9 cellular contexts compared by ENCODE assay signal in genomic region chr9:92147030-92147853, GRCh38. TPM values are rescaled to one million over a fixed set of nuclear protein-coding genes. Genes with fewer than 3 reads are reported as not detected.
DNase-seq lines count a peak whose midpoint lies in the region; ATAC-seq and TF ChIP-seq lines count a peak whose summit lies in the region.
"Had no signal": no experiment of that assay in that cellular context is flagged by ENCODE, and none has a peak within 500 bp of the region (broad histone marks: within the 10 kb centered on the region; RNA-seq: fewer than 3 reads in every experiment).

No MANE protein-coding gene starts in this region.

- H3K9me3 Mint-ChIP-seq in activated naive CD4-positive, alpha-beta T cell treated with anti-CD3 and anti-CD28 coated beads for 36 hours, result no peaks in the 10 kb centered on the region
- H3K9me3 Mint-ChIP-seq in naive thymus-derived CD4-positive, alpha-beta T cell, result no peaks in the 10 kb centered on the region

- H3K4me3 ChIP-seq in PC-9, result peak overlapping the region; percentile 31; the same call in 1 of the 2 replicates
- no peak overlapping the region for H3K4me3 ChIP-seq in duodenal mucosa (ENCODE audit: low read depth in 1 of 2, low read length in 2 of 2)
- no peak overlapping the region for H3K4me3 ChIP-seq in naive thymus-derived CD4-positive, alpha-beta T cell (ENCODE audit: low read length)
- H3K4me3 ChIP-seq: cardiac muscle cell had no signal

- intact Hi-C loops in activated naive CD4-positive, alpha-beta T cell treated with anti-CD3 and anti-CD28 coated beads for 36 hours (cut with micrococcal nuclease), result no loop called here
- intact Hi-C loops in PC-9 (cut with micrococcal nuclease; ENCODE audit: unreplicated experiment), result no loop called here
- intact Hi-C loops in naive thymus-derived CD4-positive, alpha-beta T cell (cut with micrococcal nuclease), result no loop called here

- no peaks in the 10 kb centered on the region for H3K9me3 ChIP-seq in PC-9 (ENCODE audit: insufficient read depth, low read depth)
- no peaks in the 10 kb centered on the region for H3K9me3 ChIP-seq in duodenal mucosa (ENCODE audit: control insufficient read depth in 1 of 2, low read length in 2 of 2)
- no peaks in the 10 kb centered on the region for H3K9me3 ChIP-seq in naive thymus-derived CD4-positive, alpha-beta T cell (ENCODE audit: control insufficient read depth in 2 of 3, low read length in 3 of 3)

- peaks cover 37% of the 10 kb centered on the region for H3K4me1 ChIP-seq in PC-9 (replicated peaks; ENCODE audit: insufficient read depth)
- H3K4me1 ChIP-seq in duodenal mucosa (ENCODE audit: control insufficient read depth in 1 of 2, insufficient read depth in 2 of 2, low read length in 2 of 2), result peaks cover 2 to 7% of the 10 kb centered on the region in 2 donors
- no peaks in the 10 kb centered on the region for H3K4me1 ChIP-seq in naive thymus-derived CD4-positive, alpha-beta T cell (ENCODE audit: control insufficient read depth in 2 of 2, insufficient read depth in 2 of 2, low read length in 2 of 2)

- no peak overlapping the region for H2AFZ ChIP-seq in PC-9

- peak overlapping the region; percentile 54 for H3K27ac Mint-ChIP-seq in activated naive CD4-positive, alpha-beta T cell treated with anti-CD3 and anti-CD28 coated beads for 36 hours
- peak overlapping the region in 1 of 9 donors; percentile 78 for H3K27ac Mint-ChIP-seq in naive thymus-derived CD4-positive, alpha-beta T cell

- H3K79me2 ChIP-seq in PC-9 (ENCODE audit: low read depth), result no peaks in the 10 kb centered on the region

- no peak for TF ChIP-seq CTCF in PC-9 (conservative IDR thresholded peaks at IDR 0.05)

- no peaks in the 10 kb centered on the region for H4K20me1 ChIP-seq in PC-9 (ENCODE audit: insufficient read depth)

- no peaks in the 10 kb centered on the region for H3K9me2 ChIP-seq in PC-9 (ENCODE audit: insufficient read depth)

- H3K9ac ChIP-seq in duodenal mucosa (ENCODE audit: low read depth in 1 of 2, low read length in 2 of 2), result no peak overlapping the region

- H3K27me3 Mint-ChIP-seq in activated naive CD4-positive, alpha-beta T cell treated with anti-CD3 and anti-CD28 coated beads for 36 hours (ENCODE audit: low read depth), result peaks cover 31% of the 10 kb centered on the region
- H3K27me3 Mint-ChIP-seq in naive thymus-derived CD4-positive, alpha-beta T cell, result peaks cover 27 to 55% (median 33%) of the 10 kb centered on the region in 5 donors

- CTCF ChIA-PET in activated naive CD4-positive, alpha-beta T cell treated with anti-CD3 and anti-CD28 coated beads for 36 hours (lab: Charles Lee), result interaction anchor here (0.9 to 2.5 kb wide), 4 partner anchors 9 to 620 kb away, joined by 3 to 12 read pairs (median 5); no protein-coding TSS in a partner anchor
- CTCF ChIA-PET in PC-9 (lab: Charles Lee), result interaction anchor here (0.7 kb wide), 1 partner anchor 27 kb away, joined by 3 read pairs; no protein-coding TSS in a partner anchor
- CTCF ChIA-PET in naive thymus-derived CD4-positive, alpha-beta T cell (lab: Charles Lee), result interaction anchor here (2.9 kb wide), 1 partner anchor 8 kb away, joined by 16 read pairs; no protein-coding TSS in a partner anchor

- POLR2A ChIA-PET in PC-9 (lab: Charles Lee; ENCODE audit: unreplicated experiment), result interaction anchor here (0.6 kb wide), 1 partner anchor 20 kb away, joined by 5 read pairs; no protein-coding TSS in a partner anchor
- POLR2A ChIA-PET in naive thymus-derived CD4-positive, alpha-beta T cell (lab: Charles Lee), result no interaction called here

- H3F3A ChIP-seq in PC-9 (ENCODE audit: insufficient read depth, low read depth), result peaks cover 13% of the 10 kb centered on the region; the same call in 1 of the 2 replicates

- ATAC-seq in HG03108 (IDR thresholded peaks at IDR 0.05; ENCODE audit: unreplicated experiment) (peak; percentile 45), GM18868 (IDR thresholded peaks at IDR 0.05; ENCODE audit: unreplicated experiment) (no peak)
- peak; percentile 54 for ATAC-seq in naive thymus-derived CD4-positive, alpha-beta T cell

- peak overlapping the region; percentile 43 for H3K4me3 Mint-ChIP-seq in activated naive CD4-positive, alpha-beta T cell treated with anti-CD3 and anti-CD28 coated beads for 36 hours
- peak overlapping the region in 1 of 10 donors; percentile 71 for H3K4me3 Mint-ChIP-seq in naive thymus-derived CD4-positive, alpha-beta T cell

- H3K27me3 ChIP-seq in PC-9 (ENCODE audit: insufficient read depth, low read depth) (no peaks in the 10 kb centered on the region), duodenal mucosa (ENCODE audit: control insufficient read depth in 1 of 2, insufficient read depth in 2 of 2, low read length in 2 of 2) (peaks cover 0 to 6% of the 10 kb centered on the region in 2 donors)
- no peaks in the 10 kb centered on the region for H3K27me3 ChIP-seq in naive thymus-derived CD4-positive, alpha-beta T cell (ENCODE audit: control insufficient read depth in 2 of 2, insufficient read depth in 2 of 2, low read length in 2 of 2)

- BruUV-seq in PC-9 (replicated peaks; lab: Mats Ljungman, UMichigan), result TSS peak; percentile 97

- peak; percentile 44 for DNase-seq in activated naive CD4-positive, alpha-beta T cell treated with anti-CD3 and anti-CD28 coated beads for 36 hours
- DNase-seq in activated naive CD4-positive, alpha-beta T cell treated with Interleukin-2 at 50 U/mL for 16 hours, result no peak
- peak; percentile 75 to 90 for DNase-seq in PC-9
- DNase-seq in naive thymus-derived CD4-positive, alpha-beta T cell, result no peak
- DNase-seq in stimulated activated CD4-positive, alpha-beta T cell treated with anti-CD3 and anti-CD28 coated beads, Interleukin-12 subunit alpha, Interleukin-12 subunit beta, amount 100 ng/mL, for 4 hours, result no peak

- H3K4me2 ChIP-seq in PC-9, result peak overlapping the region; percentile 73

- H3K4me1 Mint-ChIP-seq in activated naive CD4-positive, alpha-beta T cell treated with anti-CD3 and anti-CD28 coated beads for 36 hours (ENCODE audit: low read depth), result peaks cover 4% of the 10 kb centered on the region
- peaks cover 0 to 20% (median 0%) of the 10 kb centered on the region in 7 donors for H3K4me1 Mint-ChIP-seq in naive thymus-derived CD4-positive, alpha-beta T cell

- peak overlapping the region; percentile 63 for H3K27ac ChIP-seq in PC-9
- peak overlapping the region; percentile 45 for H3K27ac ChIP-seq in duodenal mucosa (ENCODE audit: low read depth, low read length)
- H3K27ac ChIP-seq in naive thymus-derived CD4-positive, alpha-beta T cell (ENCODE audit: low read depth, low read length), result no peak overlapping the region
- H3K27ac ChIP-seq: cardiac muscle cell had no signal

- H3K36me3 ChIP-seq in PC-9 (ENCODE audit: low read depth) (no peaks in the 10 kb centered on the region), duodenal mucosa (ENCODE audit: control insufficient read depth in 1 of 2, insufficient read depth in 2 of 2, low read length in 2 of 2) (no peaks in the 10 kb centered on the region)
- no peaks in the 10 kb centered on the region for H3K36me3 ChIP-seq in naive thymus-derived CD4-positive, alpha-beta T cell (ENCODE audit: control insufficient read depth in 2 of 3, insufficient read depth in 3 of 3, low read length in 3 of 3)
- H3K36me3 ChIP-seq: cardiac muscle cell had no signal

- no peaks in the 10 kb centered on the region for H3K36me3 Mint-ChIP-seq in activated naive CD4-positive, alpha-beta T cell treated with anti-CD3 and anti-CD28 coated beads for 36 hours (ENCODE audit: low read depth)
- H3K36me3 Mint-ChIP-seq in naive thymus-derived CD4-positive, alpha-beta T cell, result no peaks in the 10 kb centered on the region

RNA-seq across cellular contexts. Expression of gene SPTLC1, which starts 32.0 kb away (rescaled TPM):
- 10 to 100 TPM; 32.0 to 38.4 TPM for total RNA-seq in activated naive CD4-positive, alpha-beta T cell treated with anti-CD3 and anti-CD28 coated beads for 36 hours
- 80.9 and 103 TPM in 2 replicates for total RNA-seq in PC-9 (2021)
- total RNA-seq in naive thymus-derived CD4-positive, alpha-beta T cell, result 10 to 100 TPM; 45.6 to 64.0 (median 51.0) TPM
- polyA plus RNA-seq in naive thymus-derived CD4-positive, alpha-beta T cell, result 10 to 100 TPM; 46.8 to 50.6 TPM

Comparison
In these comparisons a context has a peak if more than half of its experiments do, and no peak if none do; other contexts are left out.
1. DNase-seq: peak in activated naive CD4-positive, alpha-beta T cell treated with anti-CD3 and anti-CD28 coated beads for 36 hours (single experiment) and PC-9 (2 of 2); none in activated naive CD4-positive, alpha-beta T cell treated with Interleukin-2 at 50 U/mL for 16 hours (single experiment), naive thymus-derived CD4-positive, alpha-beta T cell (0 of 9) and stimulated activated CD4-positive, alpha-beta T cell treated with anti-CD3 and anti-CD28 coated beads, Interleukin-12 subunit alpha, Interleukin-12 subunit beta, amount 100 ng/mL, for 4 hours (single experiment).